In genomic region chr2:102737435-102737834, GRCh38 we compare ENCODE assay signal across 8 cellular contexts. TPM values are rescaled to one million over a fixed set of nuclear protein-coding genes. Genes with fewer than 3 reads are reported as not detected.
A peak's percentile ranks its signal among the peaks of the same experiment; 100 is the strongest.
DNase-seq lines count a peak whose midpoint lies in the region; ATAC-seq, FAIRE-seq and TF ChIP-seq lines count a peak whose summit lies in the region.

No MANE protein-coding gene starts in this region.

- H3K27me3 ChIP-seq in heart right ventricle (no peaks in the 10 kb centered on the region), K562 (ENCODE audit: control insufficient read depth in 2 of 2, insufficient read depth in 2 of 2, low read length in 2 of 2) (no peaks in the 10 kb centered on the region), parathyroid adenoma (ENCODE audit: control insufficient read depth, insufficient read depth, low read length) (no peaks in the 10 kb centered on the region)

- DNase-seq in heart right ventricle (no peak), Right ventricle myocardium inferior (ENCODE audit: missing footprints) (no peak), K562 (ENCODE audit: extremely low read depth in 1 of 4, low spot score in 3 of 4) (peak in 1 of 4 experiments; percentile 25), occipital lobe (lab: John Stamatoyannopoulos, UW) (no peak), mucosa of descending colon (no peak), ACHN (no peak)

- CTCF ChIA-PET in K562 (lab: Yijun Ruan, JAX; ENCODE audit: low intra/inter-chr PET ratio) = no interaction called here

- FAIRE-seq in K562 (lab: Jason Lieb, UNC) = no peak

- TF ChIP-seq EP300 in K562 (IDR thresholded peaks at IDR 0.05; ENCODE audit: low read length) = no peak

- H3K4me3 ChIP-seq in heart right ventricle = peak overlapping the region in 9 of 10 donors; percentile 76 to 99 (median 84)
- peak overlapping the region; percentile 79 for H3K4me3 ChIP-seq in K562
- H3K4me3 ChIP-seq in parathyroid adenoma (ENCODE audit: low read depth, low read length) = peak overlapping the region; percentile 75
- H3K4me3 ChIP-seq in mucosa of descending colon = no peak overlapping the region

- H4K20me1 ChIP-seq in K562 (replicated peaks; ENCODE audit: control insufficient read depth, insufficient read depth, low read length) = peaks cover 10% of the 10 kb centered on the region; the same call in 1 of the 2 replicates

- no peak overlapping the region for H3K27ac ChIP-seq in heart right ventricle
- H3K27ac ChIP-seq in K562 (ENCODE audit: extremely low read depth, low read depth, low read length) = no peak overlapping the region
- H3K27ac ChIP-seq in parathyroid adenoma = no peak overlapping the region

- TF ChIP-seq RAD21 in K562 (CRISPR knock-in tag; conservative IDR thresholded peaks at IDR 0.05 in 1 of 2, IDR thresholded peaks at IDR 0.05 in 1 of 2) = no peak

- H3K4me2 ChIP-seq in K562 (ENCODE audit: insufficient read depth, low read length) = peak overlapping the region; percentile 93
- peak overlapping the region; percentile 81 for H3K4me2 ChIP-seq in parathyroid adenoma (ENCODE audit: low read length)

- peak overlapping the region in 1 of 2 experiments; percentile 83; a peak in 2 of 4 replicates for H3K9ac ChIP-seq in K562 (ENCODE audit: insufficient read depth in 1 of 2, low read depth in 2 of 2, low read length in 2 of 2)
- no peak overlapping the region for H3K9ac ChIP-seq in parathyroid adenoma

- H3K79me2 ChIP-seq in K562 (ENCODE audit: control insufficient read depth, insufficient read depth, low read length) = peaks cover 40% of the 10 kb centered on the region
- H3K79me2 ChIP-seq in parathyroid adenoma = peaks cover 6% of the 10 kb centered on the region

- no peak for ATAC-seq in heart right ventricle
- ATAC-seq in Right ventricle myocardium inferior = no peak
- ATAC-seq in HG03378 (IDR thresholded peaks at IDR 0.05; ENCODE audit: unreplicated experiment) = peak; percentile 83
- ATAC-seq in K562 = no peak
- no peak for ATAC-seq in mucosa of descending colon

- POLR2A ChIA-PET in K562 (lab: Yijun Ruan, JAX) = interaction anchor here (0.7 to 1.6 kb wide), 3 partner anchors 16 to 25 kb away, joined by 3 to 8 read pairs (median 4); no protein-coding TSS in a partner anchor

- H3K36me3 ChIP-seq in heart right ventricle (no peaks in the 10 kb centered on the region), K562 (ENCODE audit: control insufficient read depth, insufficient read depth, low read length) (no peaks in the 10 kb centered on the region; the same call in 2 of the 3 replicates), parathyroid adenoma (ENCODE audit: control insufficient read depth, insufficient read depth, low read length) (no peaks in the 10 kb centered on the region), mucosa of descending colon (ENCODE audit: low read depth) (no peaks in the 10 kb centered on the region)

- BruUV-seq in K562 (replicated peaks; lab: Mats Ljungman, UMichigan) = no TSS peak

- in situ Hi-C loops in K562 (cut with MboI) (no loop called here), ACHN (cut with HindIII; ENCODE audit: low pct_ligation_motif_present, low pct_unique_long_range_greater_than_20kb, low sequenced_read_pairs) (no loop called here)

- no peak for TF ChIP-seq CTCF in heart right ventricle (IDR thresholded peaks at IDR 0.05)
- no peak for TF ChIP-seq CTCF in K562 (IDR thresholded peaks at IDR 0.05 in 2 of 3, conservative IDR thresholded peaks at IDR 0.05 in 1 of 3; ENCODE audit: insufficient read depth in 2 of 3, low read depth in 1 of 3, low read length in 3 of 3)
- TF ChIP-seq CTCF in parathyroid adenoma (IDR thresholded peaks at IDR 0.05) = no peak
- no peak for TF ChIP-seq CTCF in mucosa of descending colon (IDR thresholded peaks at IDR 0.05)

- no peaks in the 10 kb centered on the region for H3K9me1 ChIP-seq in K562 (ENCODE audit: control insufficient read depth, insufficient read depth, low read length)

- 90 to 92% methylated on average over 1 of the region's 1 CpG for WGBS in heart right ventricle, 2 donors
- WGBS in K562 (ENCODE audit: insufficient coverage, low coverage, missing lambda C conversion rate) = 7% methylated on average over 1 of the region's 1 CpG

- intact Hi-C loops in heart right ventricle (cut with DNase I) (no loop called here), Right ventricle myocardium inferior (cut with DNase I) (loop anchor here (10.0 kb wide), 1 partner anchor 1383 kb away; no protein-coding TSS in a partner anchor), K562 (cut with micrococcal nuclease) (no loop called here), mucosa of descending colon (cut with DNase I, micrococcal nuclease) (no loop called here)

- H2AFZ ChIP-seq in K562 (ENCODE audit: low read depth, low read length) (peak overlapping the region; percentile 98), parathyroid adenoma (peak overlapping the region; percentile 100)

- H3K9me3 ChIP-seq in heart right ventricle (no peaks in the 10 kb centered on the region), K562 (replicated peaks; ENCODE audit: control insufficient read depth, insufficient read depth, low read depth, low read length) (no peaks in the 10 kb centered on the region), parathyroid adenoma (ENCODE audit: control insufficient read depth, low read length) (no peaks in the 10 kb centered on the region), mucosa of descending colon (no peaks in the 10 kb centered on the region)

- peaks cover 0 to 24% (median 13%) of the 10 kb centered on the region in 9 donors for H3K4me1 ChIP-seq in heart right ventricle
- H3K4me1 ChIP-seq in K562 (replicated peaks in 1 of 2; ENCODE audit: control insufficient read depth in 2 of 2, insufficient read depth in 2 of 2, low read length in 2 of 2) = peaks cover 6 to 10% of the 10 kb centered on the region in 2 experiments
- H3K4me1 ChIP-seq in parathyroid adenoma = peaks cover 7% of the 10 kb centered on the region
- H3K4me1 ChIP-seq in mucosa of descending colon (ENCODE audit: low read depth) = peaks cover 18% of the 10 kb centered on the region

- TF ChIP-seq POLR2A in K562 (conservative IDR thresholded peaks at IDR 0.05) = no peak

TF ChIP-seq in K562, 482 proteins besides CTCF, POLR2A, EP300 and RAD21:
- no peak for TF ChIP-seq TRIM28 (IDR thresholded peaks at IDR 0.05)
- TF ChIP-seq PRMT5 (CRISPR knock-in tag; IDR thresholded peaks at IDR 0.05) = no peak
- TF ChIP-seq XRCC4 (IDR thresholded peaks at IDR 0.05; ENCODE audit: extremely low read depth, insufficient read depth, insufficient read length) = no peak
- no peak for TF ChIP-seq ZNF764 (CRISPR knock-in tag; IDR thresholded peaks at IDR 0.05; ENCODE audit: low read depth)
- TF ChIP-seq, protein P1, sequence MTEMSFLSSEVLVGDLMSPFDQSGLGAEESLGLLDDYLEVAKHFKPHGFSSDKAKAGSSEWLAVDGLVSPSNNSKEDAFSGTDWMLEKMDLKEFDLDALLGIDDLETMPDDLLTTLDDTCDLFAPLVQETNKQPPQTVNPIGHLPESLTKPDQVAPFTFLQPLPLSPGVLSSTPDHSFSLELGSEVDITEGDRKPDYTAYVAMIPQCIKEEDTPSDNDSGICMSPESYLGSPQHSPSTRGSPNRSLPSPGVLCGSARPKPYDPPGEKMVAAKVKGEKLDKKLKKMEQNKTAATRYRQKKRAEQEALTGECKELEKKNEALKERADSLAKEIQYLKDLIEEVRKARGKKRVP (CRISPR knock-in tag; IDR thresholded peaks at IDR 0.05) = no peak
- no peak for TF ChIP-seq HDAC8 (tag; IDR thresholded peaks at IDR 0.05)

RNA-seq across cellular contexts. Expression of gene TMEM182, which starts 24.4 kb away (rescaled TPM):
- 100 to 1,000 TPM; 142 to 225 (median 191) TPM for total RNA-seq in heart right ventricle
- 10 to 100 TPM; 10.1 to 39.4 TPM for polyA plus RNA-seq in heart right ventricle
- total RNA-seq in Right ventricle myocardium inferior = 175 TPM
- total RNA-seq in K562 (2011; cell fraction: chromatin; rRNA removed; ENCODE audit: low replicate concordance) = 9.4 and 13.2 TPM in 2 replicates
- total RNA-seq in K562 (2011; cell fraction: nucleolus; rRNA removed) = 4.2 and 6.6 TPM in 2 replicates
- total RNA-seq in K562 (2011; cell fraction: nucleoplasm; rRNA removed) = 7.0 and 16.0 TPM in 2 replicates
- total RNA-seq in K562 (2014; rRNA removed) = 4.8 and 5.5 TPM in 2 replicates
- 6.7 and 7.2 TPM in 2 replicates for total RNA-seq in K562 (2014; rRNA removed; fragmentation: Illumina TruSeq; extraction: Trizol)
- total RNA-seq in K562 (2015; rRNA removed; fragmentation: Illumina TruSeq; extraction: Trizol) = 5.6 and 5.7 TPM in 2 replicates
- total RNA-seq in K562 (2021) = 5.2 and 7.6 TPM in 2 replicates
- polyA plus RNA-seq in K562 (2011; rRNA removed) = 5.7 and 7.5 TPM in 2 replicates
- 3.7 and 7.9 TPM in 2 replicates for polyA plus RNA-seq in K562 (2011; cell fraction: cytosol; rRNA removed)
- polyA plus RNA-seq in K562 (2011; cell fraction: nucleus; rRNA removed) = 6.7 and 8.1 TPM in 2 replicates
- polyA plus RNA-seq in K562 (2012) = 7.3 and 12.4 TPM in 2 replicates
- 10.0 and 11.2 TPM in 2 replicates for polyA plus RNA-seq in K562 (2014; fragmentation: Illumina TruSeq; extraction: Trizol)
- polyA plus RNA-seq in K562 (2014; fragmentation: Nextera tagmentation; extraction: Ambion mirVana) = 10 to 100 TPM in 1 of 2 experiments, 1 to 10 TPM in 1; 8.7 to 11.4 TPM
- 6.3 and 7.8 TPM in 2 replicates for polyA plus RNA-seq in K562 (2014; rRNA removed)
- polyA minus RNA-seq in K562 (2011; rRNA and poly(A)+ RNA removed) = 11.3 and 12.0 TPM in 2 replicates
- polyA minus RNA-seq in K562 (2011; cell fraction: cytosol; rRNA and poly(A)+ RNA removed) = 2.2 and 3.8 TPM in 2 replicates
- polyA minus RNA-seq in K562 (2011; cell fraction: nucleus; rRNA and poly(A)+ RNA removed) = 7.3 and 9.8 TPM in 2 replicates
- 3.6 TPM for total RNA-seq in occipital lobe
- total RNA-seq in mucosa of descending colon = 1 to 10 TPM; 3.2 to 4.4 (median 3.4) TPM

Comparison
In these comparisons a context has a peak if more than half of its experiments do, and no peak if none do; other contexts are left out.
1. RNA of gene TMEM182, which starts 24.4 kb away (total RNA-seq): 142 to 225 TPM in heart right ventricle and 175 TPM in Right ventricle myocardium inferior (single experiment); 4.2 to 16.0 TPM in K562, 3.6 TPM in occipital lobe (single experiment) and 3.2 to 4.4 TPM in mucosa of descending colon; every median in the first group is over 4 times any median in the second.